ENCODE assay signal across 9 cellular contexts in the genomic region with DNA sequence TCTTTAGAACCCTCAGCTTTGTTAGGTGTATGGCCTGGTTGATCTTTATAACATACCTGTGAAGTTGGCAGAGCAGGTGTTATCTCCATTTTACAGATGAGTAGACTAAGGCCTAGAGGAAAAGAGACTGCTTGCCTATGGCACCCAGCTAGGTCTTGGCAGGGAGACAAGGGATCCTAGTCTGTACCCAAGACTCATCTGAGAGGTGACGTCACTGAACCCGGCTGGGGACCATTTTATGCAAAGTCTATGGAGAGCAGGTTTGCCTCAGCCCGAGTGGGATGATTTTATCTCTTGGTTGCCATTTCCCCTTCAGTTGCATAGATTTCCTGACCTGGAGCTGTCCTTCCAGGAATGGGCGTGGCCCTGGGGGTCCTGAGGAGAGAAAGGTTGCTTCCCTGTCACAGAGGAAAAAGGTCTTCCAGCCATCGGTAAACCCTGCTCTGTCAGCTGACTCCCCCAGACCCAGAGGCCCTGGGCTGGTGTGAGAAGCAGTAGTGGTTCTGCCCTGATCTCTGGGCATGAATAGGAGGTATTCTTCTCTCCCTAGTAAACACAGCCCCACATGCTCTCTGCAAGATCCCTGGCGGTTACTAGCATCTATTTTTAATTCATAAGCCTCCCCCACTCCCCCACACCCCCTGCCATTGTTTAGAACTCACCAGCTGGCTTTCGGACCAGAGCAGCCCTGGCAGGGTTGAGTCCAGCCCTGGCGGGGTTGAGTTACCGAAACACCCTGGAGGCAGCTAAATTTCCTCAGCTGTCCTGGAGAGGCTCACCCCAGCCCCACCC. TPM values are rescaled to one million over a fixed set of nuclear protein-coding genes. Genes with fewer than 3 reads are reported as not detected.
DNase-seq lines count a peak whose midpoint lies in the region; ATAC-seq and TF ChIP-seq lines count a peak whose summit lies in the region.
"Had no signal": no experiment of that assay in that cellular context is flagged by ENCODE, and none has a peak within 500 bp of the region (broad histone marks: within the 10 kb centered on the region; RNA-seq: fewer than 3 reads in every experiment).

No MANE protein-coding gene starts in this region.

- H3K9me3 ChIP-seq in AG04450 (ENCODE audit: control insufficient read depth, insufficient read depth, low read length), result no peaks in the 10 kb centered on the region
- H3K9me3 ChIP-seq in CD4-positive, alpha-beta T cell (ENCODE audit: control insufficient read depth, low read length), result no peaks in the 10 kb centered on the region
- no peaks in the 10 kb centered on the region for H3K9me3 ChIP-seq in T-helper 17 cell (ENCODE audit: control insufficient read depth, low read length, poor library complexity, severe bottlenecking)

- H3K27ac Mint-ChIP-seq in mesothelial cell of epicardium (peak overlapping the region; percentile 93), T-helper 17 cell (no peak overlapping the region)
- H3K27ac Mint-ChIP-seq in CD4-positive, alpha-beta T cell, result no peak overlapping the region
- peak overlapping the region in 1 of 2 donors; percentile 42 for H3K27ac Mint-ChIP-seq in effector memory CD8-positive, alpha-beta T cell

- no peaks in the 10 kb centered on the region for H3K27me3 Mint-ChIP-seq in mesothelial cell of epicardium (ENCODE audit: low read depth)
- no peaks in the 10 kb centered on the region for H3K27me3 Mint-ChIP-seq in CD4-positive, alpha-beta T cell
- H3K27me3 Mint-ChIP-seq in effector memory CD8-positive, alpha-beta T cell, result no peaks in the 10 kb centered on the region
- peaks cover 7% of the 10 kb centered on the region for H3K27me3 Mint-ChIP-seq in T-helper 17 cell

- no peak overlapping the region for H3K4me3 ChIP-seq in AG04450 (ENCODE audit: low read depth, low read length)

- H3K27ac ChIP-seq in AG04450 (ENCODE audit: low read depth, low read length), result peak overlapping the region; percentile 33
- H3K27ac ChIP-seq in CD4-positive, alpha-beta T cell (ENCODE audit: low read depth, low read length), result no peak overlapping the region

- DNase-seq in AG04450 (ENCODE audit: low read depth, low spot score) (peak; percentile 46), KBM-7 (peak; percentile 79), cerebellum (ENCODE audit: low spot score) (peak; percentile 72), mesothelial cell of epicardium (ENCODE audit: low spot score in 2 of 2, unreplicated experiment in 2 of 2) (no peak), NCI-H774 (lab: John Stamatoyannopoulos, UW) (no peak), T-helper 17 cell (no peak)
- no peak for DNase-seq in CD4-positive, alpha-beta T cell
- DNase-seq in effector memory CD8-positive, alpha-beta T cell, result no peak
- DNase-seq: NCI-H446 treated with DMSO at 0.1 percent for 48 hours had no signal

- intact Hi-C loops in CD4-positive, alpha-beta T cell (cut with DNase I, micrococcal nuclease), result no loop called here

- in situ Hi-C loops in KBM-7 (cut with MboI; ENCODE audit: low pct_unique_long_range_greater_than_20kb, low sequenced_read_pairs), result no loop called here

- CTCF ChIA-PET in AG04450 (lab: Charles Lee), result interaction anchor here (0.7 to 3.0 kb wide), 8 partner anchors 9 to 186 kb away, joined by 3 to 8 read pairs (median 4); no protein-coding TSS in a partner anchor
- CTCF ChIA-PET in CD4-positive, alpha-beta T cell (lab: Charles Lee), result no interaction called here

- ATAC-seq in CD4-positive, alpha-beta T cell (ENCODE audit: poor library complexity), result no peak
- no peak for ATAC-seq in effector memory CD8-positive, alpha-beta T cell (replicated peaks)
- ATAC-seq in T-helper 17 cell, result no peak

- H3K4me1 Mint-ChIP-seq in mesothelial cell of epicardium (peaks cover 58% of the 10 kb centered on the region), T-helper 17 cell (no peaks in the 10 kb centered on the region)
- no peaks in the 10 kb centered on the region for H3K4me1 Mint-ChIP-seq in CD4-positive, alpha-beta T cell (ENCODE audit: low read depth)
- H3K4me1 Mint-ChIP-seq in effector memory CD8-positive, alpha-beta T cell (ENCODE audit: low read depth in 2 of 2), result peaks cover 1 to 4% of the 10 kb centered on the region in 2 donors

- POLR2A ChIA-PET in AG04450 (lab: Yijun Ruan, JAX), result interaction anchor here (1.0 kb wide), 1 partner anchor 100 kb away, joined by 3 read pairs; no protein-coding TSS in a partner anchor
- POLR2A ChIA-PET in CD4-positive, alpha-beta T cell (lab: Charles Lee), result interaction anchor here (0.9 kb wide), 1 partner anchor 9 kb away, joined by 3 read pairs; no protein-coding TSS in a partner anchor

- H3K4me3 Mint-ChIP-seq in mesothelial cell of epicardium (no peak overlapping the region), T-helper 17 cell (no peak overlapping the region)
- no peak overlapping the region for H3K4me3 Mint-ChIP-seq in CD4-positive, alpha-beta T cell
- H3K4me3 Mint-ChIP-seq in effector memory CD8-positive, alpha-beta T cell, result no peak overlapping the region

- H3K36me3 Mint-ChIP-seq in mesothelial cell of epicardium, result peaks cover 4% of the 10 kb centered on the region
- H3K36me3 Mint-ChIP-seq in CD4-positive, alpha-beta T cell (ENCODE audit: low read depth), result no peaks in the 10 kb centered on the region
- H3K36me3 Mint-ChIP-seq in effector memory CD8-positive, alpha-beta T cell (ENCODE audit: insufficient read depth), result no peaks in the 10 kb centered on the region
- peaks cover 3% of the 10 kb centered on the region for H3K36me3 Mint-ChIP-seq in T-helper 17 cell (ENCODE audit: low read depth)

- H3K27me3 ChIP-seq in AG04450 (ENCODE audit: control insufficient read depth, insufficient read depth, low read length), result no peaks in the 10 kb centered on the region
- no peaks in the 10 kb centered on the region for H3K27me3 ChIP-seq in CD4-positive, alpha-beta T cell (ENCODE audit: control insufficient read depth, insufficient read depth, low read length)

- no peaks in the 10 kb centered on the region for H3K9me3 Mint-ChIP-seq in mesothelial cell of epicardium
- no peaks in the 10 kb centered on the region for H3K9me3 Mint-ChIP-seq in CD4-positive, alpha-beta T cell
- H3K9me3 Mint-ChIP-seq in effector memory CD8-positive, alpha-beta T cell, result no peaks in the 10 kb centered on the region

- no peak for TF ChIP-seq CTCF in AG04450 (IDR thresholded peaks at IDR 0.05; ENCODE audit: low read depth, low read length)
- TF ChIP-seq CTCF in mesothelial cell of epicardium (IDR thresholded peaks at IDR 0.05; ENCODE audit: unreplicated experiment), result no peak
- TF ChIP-seq CTCF in CD4-positive, alpha-beta T cell (IDR thresholded peaks at IDR 0.05), result no peak

RNA-seq across cellular contexts. Expression of gene TMCC2, which starts 19.6 kb away (rescaled TPM):
- 2.3 and 3.0 TPM in 2 replicates for polyA plus RNA-seq in AG04450 (2011; rRNA removed)
- polyA minus RNA-seq in AG04450 (2011; rRNA and poly(A)+ RNA removed), result 4.8 and 5.2 TPM in 2 replicates
- 18.7 TPM for total RNA-seq in cerebellum
- 6.1 to 6.8 TPM (median 6.5 TPM) in 3 replicates for total RNA-seq in mesothelial cell of epicardium
- 1 to 10 TPM in 1 of 2 experiments, under 1 TPM in 1; 0.74 to 1.1 TPM for total RNA-seq in CD4-positive, alpha-beta T cell
- total RNA-seq in T-helper 17 cell, result 10 to 100 TPM in 1 of 2 donors, under 1 TPM in 1; 0.65 to 10.2 TPM

RNA-seq across cellular contexts. Expression of gene DSTYK, which starts 35.8 kb away (rescaled TPM):
- 12.8 and 16.7 TPM in 2 replicates for polyA plus RNA-seq in AG04450 (2011; rRNA removed)
- 15.3 and 18.1 TPM in 2 replicates for polyA minus RNA-seq in AG04450 (2011; rRNA and poly(A)+ RNA removed)
- total RNA-seq in cerebellum (23.3 TPM), mesothelial cell of epicardium (18.3 to 19.5 TPM (median 18.3 TPM) in 3 replicates), T-helper 17 cell (10 to 100 TPM; 10.5 to 13.5 TPM)
- total RNA-seq in CD4-positive, alpha-beta T cell, result 10 to 100 TPM; 13.9 to 15.3 TPM

Comparison
In these comparisons a context has a peak if more than half of its experiments do, and no peak if none do; other contexts are left out.
1. DNase-seq: peak in AG04450 (single experiment), KBM-7 (single experiment) and cerebellum (single experiment); none in mesothelial cell of epicardium (0 of 2), CD4-positive, alpha-beta T cell (0 of 10), effector memory CD8-positive, alpha-beta T cell (0 of 3), NCI-H774 (single experiment) and T-helper 17 cell (0 of 3).